In the genomic region with DNA sequence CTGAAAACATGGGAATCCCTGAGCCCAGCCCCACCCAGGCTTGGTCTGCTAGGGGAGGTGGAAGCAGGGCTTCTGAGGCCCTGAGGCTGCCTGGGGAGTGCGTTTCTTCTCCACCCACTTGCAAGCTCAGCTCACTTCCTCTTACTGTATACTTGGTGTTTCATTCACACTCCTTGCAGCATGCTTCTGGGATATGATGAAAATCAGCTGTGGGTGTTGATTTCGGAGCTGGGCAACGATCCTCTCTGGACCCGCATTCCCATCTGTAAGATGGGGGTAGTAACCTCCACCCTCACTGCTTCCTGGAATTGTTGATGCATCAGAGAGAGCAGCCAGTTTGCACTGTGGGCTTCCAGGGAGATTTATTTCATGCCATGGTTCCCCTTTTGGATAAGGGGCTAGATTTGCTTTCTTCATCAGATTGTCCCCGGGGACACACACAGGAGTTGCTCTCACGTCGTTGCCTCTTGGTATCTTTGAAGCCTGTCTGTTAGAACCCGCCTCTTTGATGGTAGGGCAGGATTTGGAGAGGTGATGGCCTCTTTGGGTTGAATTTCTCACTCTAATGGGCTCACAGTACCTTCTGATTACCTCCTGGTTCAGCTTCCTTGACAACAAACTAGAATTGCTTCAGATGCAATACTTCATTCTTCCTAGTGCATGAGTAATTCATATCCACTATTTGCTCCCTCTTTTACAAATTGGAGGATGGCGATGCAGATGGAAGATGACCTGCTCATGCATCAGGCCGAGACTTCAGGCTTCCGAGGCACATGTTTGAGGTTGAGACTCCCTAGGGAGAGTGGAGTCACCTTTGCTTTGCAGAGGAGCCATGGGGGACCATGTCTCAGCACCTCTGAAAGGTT, we compare ENCODE assay signal across 8 cellular contexts. TPM values are rescaled to one million over a fixed set of nuclear protein-coding genes. Genes with fewer than 3 reads are reported as not detected.
DNase-seq lines count a peak whose midpoint lies in the region; ATAC-seq and TF ChIP-seq lines count a peak whose summit lies in the region.

No MANE protein-coding gene starts in this region.

- no peak for TF ChIP-seq CTCF in progenitor cell of endocrine pancreas (IDR thresholded peaks at IDR 0.05; ENCODE audit: unreplicated experiment)

- no peak for DNase-seq in activated T-cell treated with anti-CD3 and anti-CD28 coated beads, Interleukin-2, amount 50 U/mL, for 24 hours
- DNase-seq in activated T-cell treated with anti-CD3 and anti-CD28 coated beads, Interleukin-2, amount 50 U/mL, for 1 hour: no peak
- peak; percentile 39 for DNase-seq in NCI-H226
- DNase-seq in effector memory CD8-positive, alpha-beta T cell: no peak
- DNase-seq in progenitor cell of endocrine pancreas (ENCODE audit: low spot score, unreplicated experiment): no peak
- DNase-seq in activated CD4-positive, CD25-positive, alpha-beta regulatory T cell (lab: John Stamatoyannopoulos, UW): no peak

- H3K4me1 Mint-ChIP-seq in activated T-cell treated with anti-CD3 and anti-CD28 coated beads, Interleukin-2, amount 50 U/mL, for 24 hours (ENCODE audit: low read depth): peaks cover 97% of the 10 kb centered on the region
- H3K4me1 Mint-ChIP-seq in effector memory CD8-positive, alpha-beta T cell (ENCODE audit: low read depth in 2 of 2): peaks cover 86 to 90% of the 10 kb centered on the region in 2 donors
- H3K4me1 Mint-ChIP-seq in progenitor cell of endocrine pancreas (ENCODE audit: low read depth): peaks cover 72% of the 10 kb centered on the region

- peak overlapping the region; percentile 69 for H3K4me3 Mint-ChIP-seq in activated T-cell treated with anti-CD3 and anti-CD28 coated beads, Interleukin-2, amount 50 U/mL, for 24 hours
- H3K4me3 Mint-ChIP-seq in effector memory CD8-positive, alpha-beta T cell: peak overlapping the region; percentile 80
- no peak overlapping the region for H3K4me3 Mint-ChIP-seq in progenitor cell of endocrine pancreas (ENCODE audit: low read depth)

- peak; percentile 40 for ATAC-seq in effector memory CD8-positive, alpha-beta T cell (replicated peaks)
- ATAC-seq in GM19467 (IDR thresholded peaks at IDR 0.05; ENCODE audit: unreplicated experiment) (no peak), GM21423 (IDR thresholded peaks at IDR 0.05; ENCODE audit: unreplicated experiment) (no peak)

- no peaks in the 10 kb centered on the region for H3K27me3 Mint-ChIP-seq in activated T-cell treated with anti-CD3 and anti-CD28 coated beads, Interleukin-2, amount 50 U/mL, for 24 hours
- no peaks in the 10 kb centered on the region for H3K27me3 Mint-ChIP-seq in effector memory CD8-positive, alpha-beta T cell
- H3K27me3 Mint-ChIP-seq in progenitor cell of endocrine pancreas: no peaks in the 10 kb centered on the region

- H3K36me3 Mint-ChIP-seq in activated T-cell treated with anti-CD3 and anti-CD28 coated beads, Interleukin-2, amount 50 U/mL, for 24 hours (ENCODE audit: low read depth): peaks cover 9% of the 10 kb centered on the region
- H3K36me3 Mint-ChIP-seq in effector memory CD8-positive, alpha-beta T cell (ENCODE audit: insufficient read depth): peaks cover 20% of the 10 kb centered on the region
- no peaks in the 10 kb centered on the region for H3K36me3 Mint-ChIP-seq in progenitor cell of endocrine pancreas (ENCODE audit: insufficient read depth)

- peak overlapping the region; percentile 98 for H3K27ac Mint-ChIP-seq in activated T-cell treated with anti-CD3 and anti-CD28 coated beads, Interleukin-2, amount 50 U/mL, for 24 hours
- peak overlapping the region; percentile 87 to 91 for H3K27ac Mint-ChIP-seq in effector memory CD8-positive, alpha-beta T cell
- H3K27ac Mint-ChIP-seq in progenitor cell of endocrine pancreas: peak overlapping the region; percentile 84

- no peaks in the 10 kb centered on the region for H3K9me3 Mint-ChIP-seq in activated T-cell treated with anti-CD3 and anti-CD28 coated beads, Interleukin-2, amount 50 U/mL, for 24 hours
- no peaks in the 10 kb centered on the region for H3K9me3 Mint-ChIP-seq in effector memory CD8-positive, alpha-beta T cell
- H3K9me3 Mint-ChIP-seq in progenitor cell of endocrine pancreas (ENCODE audit: low read depth): no peaks in the 10 kb centered on the region

RNA-seq across cellular contexts. Expression of a gene that starts 40.4 kb away (rescaled TPM):
- 102 and 106 TPM in 2 replicates for total RNA-seq in progenitor cell of endocrine pancreas
